Comparison of ENCODE assay signal across 8 cellular contexts in the genomic region with DNA sequence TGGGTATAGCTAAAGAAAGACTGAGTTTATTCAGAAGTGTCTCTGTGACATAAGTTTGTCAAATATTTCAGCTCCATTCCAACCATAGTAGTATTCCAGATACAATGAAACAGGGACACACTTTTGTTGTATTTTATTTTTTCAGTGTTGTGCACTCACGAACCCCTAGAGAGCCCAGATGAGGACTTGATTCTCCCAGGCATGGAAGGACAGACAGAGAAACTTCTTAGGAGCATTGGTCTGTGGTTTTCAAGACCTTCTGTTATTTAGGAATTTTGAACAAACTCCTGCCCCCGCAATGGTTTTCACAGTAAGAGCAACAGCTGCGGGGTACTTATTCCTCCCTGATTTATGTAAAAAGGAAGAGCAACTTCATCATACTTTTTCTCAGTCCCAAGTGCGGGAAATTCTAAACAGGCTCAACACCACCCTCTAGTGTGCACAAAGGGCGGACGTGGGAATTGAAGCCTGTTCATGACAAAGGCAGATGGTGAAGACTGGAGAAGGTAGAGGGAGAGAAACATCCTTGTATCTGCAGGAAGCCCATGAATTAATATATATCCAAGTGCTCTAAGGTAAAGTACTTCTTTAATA.
DNase-seq lines count a peak whose midpoint lies in the region; ATAC-seq and TF ChIP-seq lines count a peak whose summit lies in the region.

No MANE protein-coding gene starts in this region.

- H3K4me1 ChIP-seq in Caco-2: no peaks in the 10 kb centered on the region

- intact Hi-C loops in Caco-2 (cut with micrococcal nuclease; ENCODE audit: unreplicated experiment): loop anchor here (1.0 kb wide), 3 partner anchors 110 to 830 kb away; no protein-coding TSS in a partner anchor

- TF ChIP-seq CTCF in Caco-2 (IDR thresholded peaks at IDR 0.05; ENCODE audit: insufficient read depth in 1 of 2, low read depth in 1 of 2, low read length in 1 of 2, severe bottlenecking in 1 of 2, unreplicated experiment in 1 of 2): peak; percentile 73 to 77
- TF ChIP-seq CTCF in LNCAP (IDR thresholded peaks at IDR 0.05): peak; percentile 79
- peak; percentile 50 for TF ChIP-seq CTCF in RWPE1 (conservative IDR thresholded peaks at IDR 0.05; ENCODE audit: low read depth)
- peak; percentile 51 for TF ChIP-seq CTCF in cardiac fibroblast (IDR thresholded peaks at IDR 0.05; ENCODE audit: low read depth, low read length)

- H3K27me3 ChIP-seq in Caco-2 (replicated peaks; ENCODE audit: control insufficient read depth, insufficient read depth, low read length): no peaks in the 10 kb centered on the region

- no peaks in the 10 kb centered on the region for H3K4me1 Mint-ChIP-seq in Caco-2 (ENCODE audit: low read depth, unreplicated experiment)
- H3K4me1 Mint-ChIP-seq in stimulated activated effector memory CD8-positive, alpha-beta T cell treated with anti-CD3 and anti-CD28 coated beads, Interleukin-12 subunit alpha, Interleukin-12 subunit beta, amount 100 ng/mL, for 72 hours: no peaks in the 10 kb centered on the region

- POLR2A ChIA-PET in Caco-2 (lab: Charles Lee): no interaction called here
- POLR2A ChIA-PET in RWPE1 (lab: Yijun Ruan, JAX; ENCODE audit: low non-redundant PET): no interaction called here

- H3K36me3 Mint-ChIP-seq in Caco-2 (ENCODE audit: insufficient read depth, unreplicated experiment): no peaks in the 10 kb centered on the region
- H3K36me3 Mint-ChIP-seq in stimulated activated effector memory CD8-positive, alpha-beta T cell treated with anti-CD3 and anti-CD28 coated beads, Interleukin-12 subunit alpha, Interleukin-12 subunit beta, amount 100 ng/mL, for 72 hours: no peaks in the 10 kb centered on the region

- no peaks in the 10 kb centered on the region for H3K36me3 ChIP-seq in Caco-2 (ENCODE audit: control insufficient read depth, insufficient read depth, low read length)

- no peaks in the 10 kb centered on the region for H3K9me3 Mint-ChIP-seq in Caco-2 (ENCODE audit: unreplicated experiment)
- H3K9me3 Mint-ChIP-seq in stimulated activated effector memory CD8-positive, alpha-beta T cell treated with anti-CD3 and anti-CD28 coated beads, Interleukin-12 subunit alpha, Interleukin-12 subunit beta, amount 100 ng/mL, for 72 hours: no peaks in the 10 kb centered on the region

- CTCF ChIA-PET in Caco-2 (lab: Charles Lee) (no interaction called here), RWPE1 (lab: Yijun Ruan, JAX) (interaction anchor here (0.7 to 1.0 kb wide), 5 partner anchors 10 to 852 kb away, joined by 3 to 6 read pairs (median 4); no protein-coding TSS in a partner anchor)

- H3K4me3 ChIP-seq in Caco-2 (ENCODE audit: low read depth, low read length): no peak overlapping the region
- H3K4me3 ChIP-seq in cardiac fibroblast (replicated peaks in 1 of 2; ENCODE audit: low read depth in 2 of 2, low read length in 2 of 2): no peak overlapping the region

- no peak overlapping the region for H3K27ac Mint-ChIP-seq in Caco-2 (ENCODE audit: unreplicated experiment)
- H3K27ac Mint-ChIP-seq in stimulated activated effector memory CD8-positive, alpha-beta T cell treated with anti-CD3 and anti-CD28 coated beads, Interleukin-12 subunit alpha, Interleukin-12 subunit beta, amount 100 ng/mL, for 72 hours: no peak overlapping the region

- H3K27ac ChIP-seq in RWPE1: no peak overlapping the region

- H3K4me3 Mint-ChIP-seq in Caco-2 (ENCODE audit: unreplicated experiment): no peak overlapping the region
- H3K4me3 Mint-ChIP-seq in stimulated activated effector memory CD8-positive, alpha-beta T cell treated with anti-CD3 and anti-CD28 coated beads, Interleukin-12 subunit alpha, Interleukin-12 subunit beta, amount 100 ng/mL, for 72 hours: no peak overlapping the region

- no peaks in the 10 kb centered on the region for H3K9me3 ChIP-seq in Caco-2

- BruUV-seq in Caco-2 (replicated peaks; lab: Mats Ljungman, UMichigan): no TSS peak

- peaks cover 7% of the 10 kb centered on the region for H3K27me3 Mint-ChIP-seq in Caco-2 (ENCODE audit: insufficient read depth, unreplicated experiment)

- ATAC-seq in stimulated activated effector memory CD8-positive, alpha-beta T cell treated with anti-CD3 and anti-CD28 coated beads, Interleukin-12 subunit alpha, Interleukin-12 subunit beta, amount 100 ng/mL, for 72 hours: peak; percentile 68

- peak; percentile 49 to 64 for DNase-seq in Caco-2
- peak; percentile 38 for DNase-seq in GM19238 (ENCODE audit: insufficient read length, low spot score)
- peak; percentile 56 for DNase-seq in RWPE1 (ENCODE audit: low spot score)
- DNase-seq in cardiac fibroblast (ENCODE audit: low read depth in 2 of 2): peak; percentile 57 to 66
- DNase-seq in kidney glomerular epithelial cell (lab: John Stamatoyannopoulos, UW): peak; percentile 37
- DNase-seq in stimulated activated effector memory CD8-positive, alpha-beta T cell treated with anti-CD3 and anti-CD28 coated beads, Interleukin-12 subunit alpha, Interleukin-12 subunit beta, amount 100 ng/mL, for 72 hours (ENCODE audit: low spot score in 2 of 2): peak in 1 of 2 donors; percentile 62
- DNase-seq in GOT3 (lab: John Stamatoyannopoulos, UW): no peak
